Comparison of ENCODE assay signal across 13 cellular contexts in the genomic region with DNA sequence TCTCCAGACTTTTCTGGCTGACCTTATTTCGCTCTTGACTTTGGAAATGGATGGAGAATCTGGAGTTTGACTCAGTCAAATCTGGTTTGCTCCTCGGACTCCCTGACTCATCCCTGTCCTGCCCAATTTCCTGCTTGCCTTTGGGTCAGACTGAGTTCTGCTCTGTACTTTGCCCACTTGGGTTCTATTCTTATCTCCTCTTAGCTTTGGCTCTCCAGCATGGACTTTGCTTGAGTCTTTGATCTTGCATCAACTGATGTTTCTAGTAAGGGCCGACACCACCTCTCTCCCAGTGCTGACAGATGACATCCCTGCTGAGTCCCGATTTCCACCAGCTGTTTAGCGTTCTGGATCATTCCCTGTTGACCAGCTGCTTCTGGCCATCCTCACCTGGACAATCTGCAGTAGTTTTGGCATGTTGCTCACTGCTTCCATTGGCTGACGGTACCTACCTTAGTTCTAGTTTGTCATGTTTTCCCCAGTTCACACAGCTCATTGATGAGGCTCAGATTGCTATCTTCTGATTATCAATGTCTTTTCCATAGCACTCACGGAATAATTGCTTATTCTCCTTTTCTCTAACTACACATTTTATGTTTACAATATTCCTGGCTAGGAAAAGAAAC.
DNase-seq lines count a peak whose midpoint lies in the region; ATAC-seq, FAIRE-seq and TF ChIP-seq lines count a peak whose summit lies in the region.
"Had no signal": no experiment of that assay in that cellular context is flagged by ENCODE, and none has a peak within 500 bp of the region (broad histone marks: within the 10 kb centered on the region; RNA-seq: fewer than 3 reads in every experiment).

No MANE protein-coding gene starts in this region.

- no peak overlapping the region for H3K27ac Mint-ChIP-seq in CD8-positive, alpha-beta memory T cell
- H3K27ac Mint-ChIP-seq: activated naive CD8-positive, alpha-beta T cell treated with anti-CD3 and anti-CD28 coated beads, Interleukin-2, amount 10 ng/mL, durations not matched to agents 7 days and 5 days; CD4-positive, CD25-positive, alpha-beta regulatory T cell; WTC11 had no signal

- H4K20me1 ChIP-seq in HepG2 (ENCODE audit: insufficient read depth, low read length) (no peaks in the 10 kb centered on the region), MM.1S (ENCODE audit: insufficient read depth, low read length) (no peaks in the 10 kb centered on the region)

- H3K36me3 ChIP-seq in ascending aorta (no peaks in the 10 kb centered on the region), HepG2 (replicated peaks in 1 of 2; ENCODE audit: control insufficient read depth in 1 of 2, insufficient read depth in 2 of 2, low read length in 2 of 2) (no peaks in the 10 kb centered on the region), tibial artery (no peaks in the 10 kb centered on the region), MM.1S (replicated peaks; ENCODE audit: insufficient read depth, low read length) (no peaks in the 10 kb centered on the region)
- H3K36me3 ChIP-seq in CD8-positive, alpha-beta memory T cell (ENCODE audit: insufficient read depth, low read length) = no peaks in the 10 kb centered on the region

- H3K9me2 ChIP-seq in MM.1S (replicated peaks; ENCODE audit: insufficient read depth, low read length) = no peaks in the 10 kb centered on the region

- H3K4me1 ChIP-seq in ascending aorta = peaks cover 0 to 24% of the 10 kb centered on the region in 2 donors
- H3K4me1 ChIP-seq in HepG2 (ENCODE audit: insufficient read depth, low read length) = peaks cover 29% of the 10 kb centered on the region
- H3K4me1 ChIP-seq in tibial artery = peaks cover 0 to 54% (median 6%) of the 10 kb centered on the region in 4 donors
- H3K4me1 ChIP-seq in CD8-positive, alpha-beta memory T cell (ENCODE audit: insufficient read depth, low read length) = no peaks in the 10 kb centered on the region
- H3K4me1 ChIP-seq in MM.1S (ENCODE audit: low read length) = peaks cover 8% of the 10 kb centered on the region

- peak overlapping the region; percentile 90 to 93 for H3K27ac ChIP-seq in ascending aorta
- peak overlapping the region; percentile 62 for H3K27ac ChIP-seq in HepG2 (ENCODE audit: extremely low read length, insufficient read depth, low read length)
- H3K27ac ChIP-seq in tibial artery = peak overlapping the region; percentile 69 to 84
- no peak overlapping the region for H3K27ac ChIP-seq in CD8-positive, alpha-beta memory T cell (ENCODE audit: low read depth, low read length)
- H3K27ac ChIP-seq in MM.1S (ENCODE audit: low read length) = no peak overlapping the region

- no peak overlapping the region for H3K4me3 Mint-ChIP-seq in CD8-positive, alpha-beta memory T cell
- H3K4me3 Mint-ChIP-seq: activated naive CD8-positive, alpha-beta T cell treated with anti-CD3 and anti-CD28 coated beads, Interleukin-2, amount 10 ng/mL, durations not matched to agents 7 days and 5 days; CD4-positive, CD25-positive, alpha-beta regulatory T cell; WTC11 had no signal

- in situ Hi-C loops in HepG2 (cut with HindIII; ENCODE audit: extremely low pct_ligation_motif_present, low pct_unique_long_range_greater_than_20kb) = no loop called here

- peaks cover under 1% of the 10 kb centered on the region; the same call in 1 of the 2 replicates for H3F3A ChIP-seq in MM.1S (ENCODE audit: insufficient read depth, low read length)

- no peaks in the 10 kb centered on the region for H3K27me3 Mint-ChIP-seq in CD8-positive, alpha-beta memory T cell
- H3K27me3 Mint-ChIP-seq: activated naive CD8-positive, alpha-beta T cell treated with anti-CD3 and anti-CD28 coated beads, Interleukin-2, amount 10 ng/mL, durations not matched to agents 7 days and 5 days; CD4-positive, CD25-positive, alpha-beta regulatory T cell had no signal

- FAIRE-seq in HepG2 (lab: Jason Lieb, UNC) (peak; percentile 91), RCC 7860 (lab: Jason Lieb, UNC) (no peak)

- no peak for TF ChIP-seq RAD21 in HepG2 (CRISPR knock-in tag; IDR thresholded peaks at IDR 0.05)

- H3K9ac ChIP-seq in HepG2 (ENCODE audit: insufficient read depth, low read depth, low read length) (no peak overlapping the region), MM.1S (ENCODE audit: low read length) (no peak overlapping the region)

- WGBS in HepG2 (ENCODE audit: low lambda C conversion rate) = 12% methylated on average over 7 of the region's 7 CpGs

- DNase-seq in HCEC 1CT = peak; percentile 68
- peak in 1 of 2 donors; percentile 72 for DNase-seq in ascending aorta (ENCODE audit: low spot score in 2 of 2)
- DNase-seq in HepG2 (ENCODE audit: low spot score) = peak; percentile 91
- peak in 1 of 2 donors; percentile 24 for DNase-seq in tibial artery
- no peak for DNase-seq in RCC 7860 (ENCODE audit: low spot score)
- no peak for DNase-seq in CD8-positive, alpha-beta memory T cell
- DNase-seq in MM.1S = no peak
- DNase-seq: activated naive CD8-positive, alpha-beta T cell treated with anti-CD3 and anti-CD28 coated beads, Interleukin-2, amount 10 ng/mL, durations not matched to agents 7 days and 5 days; CD4-positive, CD25-positive, alpha-beta regulatory T cell; cortex of kidney; NCI-H1417; NCI-H446 had no signal

- H2AFZ ChIP-seq in HepG2 (ENCODE audit: low read length) = peak overlapping the region; percentile 34
- H2AFZ ChIP-seq in MM.1S (ENCODE audit: low read length) = no peak overlapping the region

- ATAC-seq in HepG2 = peak; percentile 100
- ATAC-seq: WTC11 had no signal

- H3K4me1 Mint-ChIP-seq in CD8-positive, alpha-beta memory T cell = no peaks in the 10 kb centered on the region
- H3K4me1 Mint-ChIP-seq: CD4-positive, CD25-positive, alpha-beta regulatory T cell; WTC11 had no signal

- no peak for TF ChIP-seq CTCF in ascending aorta (IDR thresholded peaks at IDR 0.05)
- TF ChIP-seq CTCF in HepG2 (CRISPR knock-in tag; IDR thresholded peaks at IDR 0.05) = no peak
- no peak for TF ChIP-seq CTCF in tibial artery (IDR thresholded peaks at IDR 0.05)
- no peak for TF ChIP-seq CTCF in MM.1S (IDR thresholded peaks at IDR 0.05; ENCODE audit: low read length)

- peak overlapping the region; percentile 73 for H3K4me2 ChIP-seq in HepG2 (ENCODE audit: low read depth, low read length)
- no peak overlapping the region for H3K4me2 ChIP-seq in MM.1S (ENCODE audit: low read depth, low read length)

- H3K27me3 ChIP-seq in ascending aorta (no peaks in the 10 kb centered on the region), HepG2 (ENCODE audit: control insufficient read depth in 1 of 2, insufficient read depth in 2 of 2, low read length in 2 of 2) (no peaks in the 10 kb centered on the region), tibial artery (no peaks in the 10 kb centered on the region), MM.1S (replicated peaks; ENCODE audit: insufficient read depth, low read length) (peaks cover 13% of the 10 kb centered on the region)
- H3K27me3 ChIP-seq in CD8-positive, alpha-beta memory T cell (ENCODE audit: insufficient read depth, low read length, poor library complexity, severe bottlenecking) = no peaks in the 10 kb centered on the region

- intact Hi-C loops in ascending aorta (cut with DNase I) = no loop called here
- intact Hi-C loops in HepG2 (cut with micrococcal nuclease; ENCODE audit: unreplicated experiment) = loop anchor here (10.0 kb wide), 2 partner anchors 65 to 125 kb away; no protein-coding TSS in a partner anchor
- intact Hi-C loops in tibial artery (cut with DNase I; ENCODE audit: low total_unique reads) = no loop called here

- peak overlapping the region; percentile 3 to 28 for H3K4me3 ChIP-seq in ascending aorta
- H3K4me3 ChIP-seq in HepG2 (replicated peaks in 1 of 3; ENCODE audit: insufficient read depth in 1 of 3, low read depth in 2 of 3, low read length in 3 of 3) = peak overlapping the region in 1 of 3 experiments; percentile 40; a peak in 1 of 6 replicates
- H3K4me3 ChIP-seq in tibial artery = peak overlapping the region; percentile 8 to 25
- no peak overlapping the region for H3K4me3 ChIP-seq in CD8-positive, alpha-beta memory T cell (ENCODE audit: low read length)
- no peak overlapping the region for H3K4me3 ChIP-seq in MM.1S (ENCODE audit: low read length)

- TF ChIP-seq POLR2A in HepG2 (IDR thresholded peaks at IDR 0.05; ENCODE audit: insufficient read depth in 1 of 2, low read depth in 2 of 2, low read length in 2 of 2) = no peak

- TF ChIP-seq EP300 in HepG2 (IDR thresholded peaks at IDR 0.05; ENCODE audit: low read depth in 2 of 2, low read length in 2 of 2) (peak in 1 of 2 experiments; percentile 79; a peak in 3 of 4 replicates), HepG2 (CRISPR knock-in tag; IDR thresholded peaks at IDR 0.05; ENCODE audit: borderline replicate concordance) (peak; percentile 48; the same call in 1 of the 2 replicates)

- no peaks in the 10 kb centered on the region for H3K9me3 ChIP-seq in ascending aorta
- no peaks in the 10 kb centered on the region for H3K9me3 ChIP-seq in HepG2 (ENCODE audit: low read length)
- H3K9me3 ChIP-seq in tibial artery = no peaks in the 10 kb centered on the region
- H3K9me3 ChIP-seq in CD8-positive, alpha-beta memory T cell (ENCODE audit: low read length) = no peaks in the 10 kb centered on the region
- no peaks in the 10 kb centered on the region for H3K9me3 ChIP-seq in MM.1S (replicated peaks; ENCODE audit: insufficient read depth, low read length)

- no TSS peak for BruUV-seq in HepG2 (replicated peaks; lab: Mats Ljungman, UMichigan)

- no peaks in the 10 kb centered on the region for H3K79me2 ChIP-seq in HepG2 (ENCODE audit: insufficient read depth, low read length)
- no peaks in the 10 kb centered on the region for H3K79me2 ChIP-seq in MM.1S (ENCODE audit: low read length)

- peaks cover 2 to 16% (median 4%) of the 10 kb centered on the region in 5 donors for H3K9me3 Mint-ChIP-seq in CD8-positive, alpha-beta memory T cell
- H3K9me3 Mint-ChIP-seq: activated naive CD8-positive, alpha-beta T cell treated with anti-CD3 and anti-CD28 coated beads, Interleukin-2, amount 10 ng/mL, durations not matched to agents 7 days and 5 days; WTC11 had no signal

- H3K36me3 Mint-ChIP-seq in CD8-positive, alpha-beta memory T cell = no peaks in the 10 kb centered on the region
- H3K36me3 Mint-ChIP-seq: activated naive CD8-positive, alpha-beta T cell treated with anti-CD3 and anti-CD28 coated beads, Interleukin-2, amount 10 ng/mL, durations not matched to agents 7 days and 5 days; CD4-positive, CD25-positive, alpha-beta regulatory T cell; WTC11 had no signal

- POLR2A ChIA-PET in HepG2 (lab: Yijun Ruan, JAX) = interaction anchor here (0.9 to 1.1 kb wide), 2 partner anchors 13 to 291 kb away, joined by 3 to 4 read pairs; no protein-coding TSS in a partner anchor
- POLR2A ChIA-PET in CD8-positive, alpha-beta memory T cell (lab: Charles Lee) = no interaction called here

- CTCF ChIA-PET in HepG2 (lab: Yijun Ruan, JAX; ENCODE audit: low intra/inter-chr PET ratio, low total read pairs) = no interaction called here
- CTCF ChIA-PET in CD8-positive, alpha-beta memory T cell (lab: Charles Lee) = interaction anchor here (0.6 kb wide), 1 partner anchor 13 kb away, joined by 3 read pairs; no protein-coding TSS in a partner anchor

Comparison
In these comparisons a context has a peak if more than half of its experiments do, and no peak if none do; other contexts are left out.
1. DNase-seq: peak in HCEC 1CT (single experiment) and HepG2 (single experiment); none in RCC 7860 (single experiment), CD8-positive, alpha-beta memory T cell (0 of 5) and MM.1S (single experiment).
2. H3K27ac ChIP-seq: peak in ascending aorta (2 of 2), HepG2 (single experiment) and tibial artery (2 of 2); none in CD8-positive, alpha-beta memory T cell (single experiment) and MM.1S (single experiment).
3. H3K4me3 ChIP-seq: peak in ascending aorta (2 of 2) and tibial artery (2 of 2); none in CD8-positive, alpha-beta memory T cell (single experiment) and MM.1S (single experiment).